Comparison of ENCODE assay signal across 15 cellular contexts in genomic region chr5:448766-449090, GRCh38. TPM values are rescaled to one million over a fixed set of nuclear protein-coding genes. Genes with fewer than 3 reads are reported as not detected.
DNase-seq lines count a peak whose midpoint lies in the region; ATAC-seq and TF ChIP-seq lines count a peak whose summit lies in the region.
"Had no signal": no experiment of that assay in that cellular context is flagged by ENCODE, and none has a peak within 500 bp of the region (broad histone marks: within the 10 kb centered on the region; RNA-seq: fewer than 3 reads in every experiment).

No MANE protein-coding gene starts in this region.

- H3K4me1 ChIP-seq in lower lobe of right lung = peaks cover 28% of the 10 kb centered on the region
- no peaks in the 10 kb centered on the region for H3K4me1 ChIP-seq in colonic mucosa
- H3K4me1 ChIP-seq: Caco-2 had no signal

- H3K27me3 ChIP-seq in HL-60 (ENCODE audit: insufficient read depth, poor library complexity, severe bottlenecking) = no peaks in the 10 kb centered on the region
- H3K27me3 ChIP-seq in lower lobe of right lung (ENCODE audit: low read depth) = no peaks in the 10 kb centered on the region
- no peaks in the 10 kb centered on the region for H3K27me3 ChIP-seq in colonic mucosa
- H3K27me3 ChIP-seq: BLaER1, Peyer's patch had no signal

- TF ChIP-seq CTCF in HL-60 (IDR thresholded peaks at IDR 0.05; ENCODE audit: insufficient read depth, low read length) (no peak), lower lobe of right lung (IDR thresholded peaks at IDR 0.05) (no peak), colonic mucosa (IDR thresholded peaks at IDR 0.05) (no peak)

- intact Hi-C loops in lower lobe of right lung (cut with DNase I) = no loop called here
- intact Hi-C loops in colonic mucosa (cut with DNase I) = loop anchor here (5.0 to 10.0 kb wide), 2 partner anchors 166 to 444 kb away; partner anchors contain the start of genes BRD9, CEP72 and TRIP13

- no peak overlapping the region for H3K4me3 ChIP-seq in HL-60 (replicated peaks; ENCODE audit: insufficient read depth, low read length)
- H3K4me3 ChIP-seq in lower lobe of right lung = no peak overlapping the region
- H3K4me3 ChIP-seq in colonic mucosa = no peak overlapping the region
- H3K4me3 ChIP-seq: BLaER1, Peyer's patch had no signal

- ATAC-seq in lower lobe of right lung = no peak

- H3K9ac ChIP-seq in colonic mucosa (ENCODE audit: low read depth in 2 of 2, low read length in 2 of 2) = no peak overlapping the region
- H3K9ac ChIP-seq: BLaER1 had no signal

- DNase-seq in HL-60 (ENCODE audit: low read depth in 1 of 2, low spot score in 1 of 2) (no peak), amygdala (lab: John Stamatoyannopoulos, UW) (peak in 31 of 56 donors; percentile 26 to 85 (median 67)), lower lobe of right lung (no peak), putamen (ENCODE audit: low spot score) (peak; percentile 39), colonic mucosa (no peak), COLO829 (ENCODE audit: low spot score) (no peak), NOMO-1 treated with DMSO at 0.1 percent for 48 hours (lab: John Stamatoyannopoulos, UW; ENCODE audit: unreplicated experiment) (no peak)
- DNase-seq: Caco-2, KBM-7, NCI-H1092, NCI-H1694, NCI-H446, NCI-H748 treated with DMSO at 0.1 percent for 48 hours had no signal

- peaks cover 81% of the 10 kb centered on the region for H3K36me3 ChIP-seq in lower lobe of right lung
- H3K36me3 ChIP-seq in colonic mucosa = peaks cover 12% of the 10 kb centered on the region

- H3K27ac ChIP-seq in HL-60 (replicated peaks) = peak overlapping the region; percentile 57
- peak overlapping the region; percentile 11 for H3K27ac ChIP-seq in lower lobe of right lung
- H3K27ac ChIP-seq in colonic mucosa = no peak overlapping the region
- H3K27ac ChIP-seq: BLaER1 had no signal

- H3K9me3 ChIP-seq in lower lobe of right lung = peaks cover 11% of the 10 kb centered on the region
- H3K9me3 ChIP-seq in colonic mucosa = no peaks in the 10 kb centered on the region

RNA-seq across cellular contexts. Expression of gene EXOC3, which starts 5.8 kb away (rescaled TPM):
- 58.9 TPM for total RNA-seq in lower lobe of right lung
- 10 to 100 TPM; 52.0 to 58.7 TPM for total RNA-seq in colonic mucosa

Comparison
In these comparisons a context has a peak if more than half of its experiments do, and no peak if none do; other contexts are left out.
1. DNase-seq: peak in amygdala (31 of 56) and putamen (single experiment); none in HL-60 (0 of 2), lower lobe of right lung (single experiment), colonic mucosa (single experiment), COLO829 (single experiment) and NOMO-1 treated with DMSO at 0.1 percent for 48 hours (single experiment).